Comparison of ENCODE assay signal across 32 cellular contexts in genomic region chr13:90768116-90768515, GRCh38.
"Had no signal": no experiment of that assay in that cellular context is flagged by ENCODE, and none has a peak within 500 bp of the region (broad histone marks: within the 10 kb centered on the region; RNA-seq: fewer than 3 reads in every experiment).

No MANE protein-coding gene starts in this region.

- H3K27ac Mint-ChIP-seq: activated CD4-positive, alpha-beta memory T cell treated with anti-CD3 and anti-CD28 coated beads, Interleukin-2, amount 10 ng/mL, durations not matched to agents 7 days and 5 days; activated CD4-positive, alpha-beta T cell treated with anti-CD3 and anti-CD28 coated beads, Interleukin-2, amount 10 ng/mL, durations not matched to agents 7 days and 5 days; activated naive CD4-positive, alpha-beta T cell treated with anti-CD3 and anti-CD28 coated beads, Interleukin-2, amount 10 ng/mL, durations not matched to agents 7 days and 5 days; activated naive CD8-positive, alpha-beta T cell treated with anti-CD3 and anti-CD28 coated beads, Interleukin-2, amount 10 ng/mL, durations not matched to agents 7 days and 5 days; activated T-cell treated with anti-CD3 and anti-CD28 coated beads, Interleukin-2, amount 50 U/mL, for 24 hours; brain; naive thymus-derived CD4-positive, alpha-beta T cell; stimulated activated naive CD8-positive, alpha-beta T cell treated with anti-CD3 and anti-CD28 coated beads, Interleukin-15, Interleukin-2, amounts not matched to agents 100 ng/mL and 50 ng/mL, for 24 hours; type B pancreatic cell; WTC11 had no signal

- H3K9me3 ChIP-seq: ascending aorta, heart left ventricle, pancreas, prostate gland, thoracic aorta, uterus had no signal

- H3K4me3 Mint-ChIP-seq: activated CD4-positive, alpha-beta memory T cell treated with anti-CD3 and anti-CD28 coated beads, Interleukin-2, amount 10 ng/mL, durations not matched to agents 7 days and 5 days; activated CD4-positive, alpha-beta T cell treated with anti-CD3 and anti-CD28 coated beads, Interleukin-2, amount 10 ng/mL, durations not matched to agents 7 days and 5 days; activated naive CD4-positive, alpha-beta T cell treated with anti-CD3 and anti-CD28 coated beads, Interleukin-2, amount 10 ng/mL, durations not matched to agents 7 days and 5 days; activated naive CD8-positive, alpha-beta T cell treated with anti-CD3 and anti-CD28 coated beads, Interleukin-2, amount 10 ng/mL, durations not matched to agents 7 days and 5 days; activated T-cell treated with anti-CD3 and anti-CD28 coated beads, Interleukin-2, amount 50 U/mL, for 24 hours; brain; naive thymus-derived CD4-positive, alpha-beta T cell; stimulated activated naive CD8-positive, alpha-beta T cell treated with anti-CD3 and anti-CD28 coated beads, Interleukin-15, Interleukin-2, amounts not matched to agents 100 ng/mL and 50 ng/mL, for 24 hours; type B pancreatic cell; WTC11 had no signal

- H3K27me3 ChIP-seq: ascending aorta, cardiac muscle cell, heart left ventricle, pancreas, uterus had no signal

- H3K36me3 Mint-ChIP-seq: activated naive CD4-positive, alpha-beta T cell treated with anti-CD3 and anti-CD28 coated beads, Interleukin-2, amount 10 ng/mL, durations not matched to agents 7 days and 5 days; activated naive CD8-positive, alpha-beta T cell treated with anti-CD3 and anti-CD28 coated beads, Interleukin-2, amount 10 ng/mL, durations not matched to agents 7 days and 5 days; brain; naive thymus-derived CD4-positive, alpha-beta T cell; type B pancreatic cell; WTC11 had no signal

- ATAC-seq: heart left ventricle; naive thymus-derived CD4-positive, alpha-beta T cell; pancreas; sciatic nerve; WTC11 had no signal

- FAIRE-seq: pancreas, TTC549 had no signal

- H3K27ac ChIP-seq: ascending aorta, cardiac muscle cell, coronary artery, dorsolateral prefrontal cortex, heart left ventricle, pancreas, prostate gland, skin epidermis, thoracic aorta, uterus had no signal

- H3K27me3 Mint-ChIP-seq: activated CD4-positive, alpha-beta memory T cell treated with anti-CD3 and anti-CD28 coated beads, Interleukin-2, amount 10 ng/mL, durations not matched to agents 7 days and 5 days; activated CD4-positive, alpha-beta T cell treated with anti-CD3 and anti-CD28 coated beads, Interleukin-2, amount 10 ng/mL, durations not matched to agents 7 days and 5 days; activated naive CD4-positive, alpha-beta T cell treated with anti-CD3 and anti-CD28 coated beads, Interleukin-2, amount 10 ng/mL, durations not matched to agents 7 days and 5 days; activated naive CD8-positive, alpha-beta T cell treated with anti-CD3 and anti-CD28 coated beads, Interleukin-2, amount 10 ng/mL, durations not matched to agents 7 days and 5 days; activated T-cell treated with anti-CD3 and anti-CD28 coated beads, Interleukin-2, amount 50 U/mL, for 24 hours; naive thymus-derived CD4-positive, alpha-beta T cell; stimulated activated naive CD8-positive, alpha-beta T cell treated with anti-CD3 and anti-CD28 coated beads, Interleukin-15, Interleukin-2, amounts not matched to agents 100 ng/mL and 50 ng/mL, for 24 hours; type B pancreatic cell had no signal

- DNase-seq: activated CD4-positive, alpha-beta memory T cell treated with anti-CD3 and anti-CD28 coated beads, Interleukin-2, amount 10 ng/mL, durations not matched to agents 7 days and 5 days; activated CD4-positive, alpha-beta T cell treated with anti-CD3 and anti-CD28 coated beads for 1 hour; activated CD4-positive, alpha-beta T cell treated with anti-CD3 and anti-CD28 coated beads, Interleukin-2, amount 10 ng/mL, durations not matched to agents 7 days and 5 days; activated CD8-positive, alpha-beta memory T cell treated with anti-CD3 and anti-CD28 coated beads, Interleukin-2, amount 50 U/mL, for 48 hours; activated gamma-delta T cell; activated naive CD4-positive, alpha-beta T cell treated with anti-CD3 and anti-CD28 coated beads, Interleukin-2, amount 10 ng/mL, durations not matched to agents 7 days and 5 days; activated naive CD8-positive, alpha-beta T cell treated with anti-CD3 and anti-CD28 coated beads, Interleukin-2, amount 10 ng/mL, durations not matched to agents 7 days and 5 days; activated T-cell treated with anti-CD3 and anti-CD28 coated beads, Interleukin-2, amount 50 U/mL, for 24 hours; dorsolateral prefrontal cortex; effector memory CD4-positive, alpha-beta T cell; erythroblast; heart left ventricle; midbrain; naive thymus-derived CD4-positive, alpha-beta T cell; nucleus accumbens; pancreas; retina; stimulated activated CD4-positive, alpha-beta T cell treated with anti-CD3 and anti-CD28 coated beads, Interleukin-12 subunit alpha, Interleukin-12 subunit beta, amount 100 ng/mL, for 4 hours; stimulated activated CD4-positive, alpha-beta T cell treated with anti-CD3 and anti-CD28 coated beads, Interleukin-4, amount 100 ng/mL, for 1 hour; uterus had no signal

- H3K4me1 Mint-ChIP-seq: activated CD4-positive, alpha-beta memory T cell treated with anti-CD3 and anti-CD28 coated beads, Interleukin-2, amount 10 ng/mL, durations not matched to agents 7 days and 5 days; activated CD4-positive, alpha-beta T cell treated with anti-CD3 and anti-CD28 coated beads, Interleukin-2, amount 10 ng/mL, durations not matched to agents 7 days and 5 days; activated naive CD4-positive, alpha-beta T cell treated with anti-CD3 and anti-CD28 coated beads, Interleukin-2, amount 10 ng/mL, durations not matched to agents 7 days and 5 days; activated naive CD8-positive, alpha-beta T cell treated with anti-CD3 and anti-CD28 coated beads, Interleukin-2, amount 10 ng/mL, durations not matched to agents 7 days and 5 days; naive thymus-derived CD4-positive, alpha-beta T cell had no signal

- H3K9me3 Mint-ChIP-seq: activated CD4-positive, alpha-beta memory T cell treated with anti-CD3 and anti-CD28 coated beads, Interleukin-2, amount 10 ng/mL, durations not matched to agents 7 days and 5 days; activated naive CD8-positive, alpha-beta T cell treated with anti-CD3 and anti-CD28 coated beads, Interleukin-2, amount 10 ng/mL, durations not matched to agents 7 days and 5 days; brain; type B pancreatic cell; WTC11 had no signal

- H3K4me3 ChIP-seq: ascending aorta, cardiac muscle cell, coronary artery, dorsolateral prefrontal cortex, heart left ventricle, pancreas, prostate gland, skin epidermis, thoracic aorta, uterus had no signal

- H3K36me3 ChIP-seq: ascending aorta, cardiac muscle cell, heart left ventricle, pancreas, prostate gland, thoracic aorta, uterus had no signal

- H3K4me1 ChIP-seq: ascending aorta, heart left ventricle, pancreas, prostate gland, uterus had no signal
